In genomic region chr22:39174498-39175120, GRCh38 we compare ENCODE assay signal across 8 cellular contexts. TPM values are rescaled to one million over a fixed set of nuclear protein-coding genes. Genes with fewer than 3 reads are reported as not detected.
A peak's percentile ranks its signal among the peaks of the same experiment; 100 is the strongest.
DNase-seq lines count a peak whose midpoint lies in the region; ATAC-seq and TF ChIP-seq lines count a peak whose summit lies in the region.

No MANE protein-coding gene starts in this region.

- peak overlapping the region; percentile 45 for H3K4me3 Mint-ChIP-seq in GM23338
- H3K4me3 Mint-ChIP-seq in progenitor cell of endocrine pancreas (ENCODE audit: low read depth), result peak overlapping the region; percentile 25

- H3K4me1 Mint-ChIP-seq in GM23338 (peaks cover 84% of the 10 kb centered on the region), progenitor cell of endocrine pancreas (ENCODE audit: low read depth) (peaks cover 35% of the 10 kb centered on the region)

- TF ChIP-seq CTCF in GM23338 (conservative IDR thresholded peaks at IDR 0.05; ENCODE audit: low read depth in 2 of 2) (no peak), heart right ventricle (IDR thresholded peaks at IDR 0.05) (no peak), progenitor cell of endocrine pancreas (IDR thresholded peaks at IDR 0.05; ENCODE audit: unreplicated experiment) (no peak)

- H4K20me1 ChIP-seq in GM23338 (replicated peaks; ENCODE audit: insufficient read depth), result no peaks in the 10 kb centered on the region

- no peaks in the 10 kb centered on the region for H3K9me2 ChIP-seq in GM23338 (ENCODE audit: insufficient read depth)

- no peaks in the 10 kb centered on the region for H3K79me2 ChIP-seq in GM23338 (replicated peaks; ENCODE audit: insufficient read depth)

- no peak overlapping the region; the same call in 1 of the 2 replicates for H3K4me3 ChIP-seq in GM23338
- peak overlapping the region in 3 of 10 donors; percentile 3 to 29 (median 21) for H3K4me3 ChIP-seq in heart right ventricle
- no peak overlapping the region for H3K4me3 ChIP-seq in aorta (ENCODE audit: low read length in 2 of 2)

- H3F3A ChIP-seq in GM23338 (replicated peaks; ENCODE audit: low read depth), result peaks cover 11% of the 10 kb centered on the region; the same call in 1 of the 2 replicates

- 10 to 15% methylated on average over 17 of the region's 17 CpGs for WGBS in heart right ventricle, 2 donors
- 15% methylated on average over 17 of the region's 17 CpGs for WGBS in aorta, 2 donors

- ATAC-seq in GM23338, result peak; percentile 63
- peak; percentile 53 to 69 (median 60) for ATAC-seq in heart right ventricle
- ATAC-seq in aorta (ENCODE audit: low FRiP score), result peak; percentile 69
- ATAC-seq in HG02884 (IDR thresholded peaks at IDR 0.05; ENCODE audit: unreplicated experiment), result no peak
- no peak for ATAC-seq in HG02763 (IDR thresholded peaks at IDR 0.05; ENCODE audit: unreplicated experiment)

- intact Hi-C loops in heart right ventricle (cut with DNase I), result loop anchor here in 8 of 10 donors (5.0 to 10.0 kb wide), 6 partner anchors 58 to 353 kb away; partner anchors contain the start of genes ATF4 (in 5 of the 8) and PDGFB (in 1 of the 8)
- intact Hi-C loops in aorta (cut with DNase I), result loop anchor here (5.0 kb wide), 2 partner anchors 353 to 358 kb away; partner anchors contain the start of gene RPS19BP1 (in 1 of the 2)

- H3K36me3 Mint-ChIP-seq in GM23338 (ENCODE audit: low read depth) (no peaks in the 10 kb centered on the region), progenitor cell of endocrine pancreas (ENCODE audit: insufficient read depth) (no peaks in the 10 kb centered on the region)

- H3K27me3 ChIP-seq in GM23338 (ENCODE audit: insufficient read depth), result no peaks in the 10 kb centered on the region
- no peaks in the 10 kb centered on the region for H3K27me3 ChIP-seq in heart right ventricle
- H3K27me3 ChIP-seq in aorta (ENCODE audit: control insufficient read depth in 1 of 2, insufficient read depth in 2 of 2, low read length in 1 of 2), result no peaks in the 10 kb centered on the region

- H2AFZ ChIP-seq in GM23338, result no peak overlapping the region

- H3K4me2 ChIP-seq in GM23338, result peak overlapping the region; percentile 80

- H3K9me3 ChIP-seq in heart right ventricle, result no peaks in the 10 kb centered on the region
- no peaks in the 10 kb centered on the region for H3K9me3 ChIP-seq in aorta (ENCODE audit: control insufficient read depth, low read length)

- H3K9me3 Mint-ChIP-seq in GM23338 (no peaks in the 10 kb centered on the region), progenitor cell of endocrine pancreas (ENCODE audit: low read depth) (no peaks in the 10 kb centered on the region)

- H3K36me3 ChIP-seq in GM23338 (ENCODE audit: insufficient read depth), result no peaks in the 10 kb centered on the region
- H3K36me3 ChIP-seq in heart right ventricle, result no peaks in the 10 kb centered on the region
- no peaks in the 10 kb centered on the region for H3K36me3 ChIP-seq in aorta (ENCODE audit: control insufficient read depth in 1 of 2, insufficient read depth in 2 of 2, low read length in 1 of 2)

- peak overlapping the region; percentile 99 for H3K27ac ChIP-seq in GM23338 (ENCODE audit: low read depth)
- H3K27ac ChIP-seq in heart right ventricle, result peak overlapping the region; percentile 62 to 92 (median 84)
- H3K27ac ChIP-seq in aorta (ENCODE audit: low read depth in 1 of 2, low read length in 2 of 2), result peak overlapping the region in 1 of 2 donors; percentile 3

- H3K27ac Mint-ChIP-seq in GM23338 (peak overlapping the region; percentile 95), progenitor cell of endocrine pancreas (peak overlapping the region; percentile 97)

- DNase-seq in GM23338 (ENCODE audit: low spot score) (peak; percentile 100), SK-MEL-5 (ENCODE audit: low read depth, low spot score) (peak; percentile 45), heart right ventricle (peak; percentile 82 to 87), progenitor cell of endocrine pancreas (ENCODE audit: low spot score, unreplicated experiment) (peak; percentile 91), aorta (peak; percentile 90 to 92)
- peak; percentile 20 for DNase-seq in activated naive CD8-positive, alpha-beta T cell treated with anti-CD3 and anti-CD28 coated beads, Interleukin-2, amount 50 U/mL, for 16 hours (ENCODE audit: low read depth, low spot score)

- H3K4me1 ChIP-seq in GM23338 (ENCODE audit: insufficient read depth) (peaks cover 48% of the 10 kb centered on the region), heart right ventricle (peaks cover 35 to 91% (median 84%) of the 10 kb centered on the region in 9 donors), aorta (ENCODE audit: control insufficient read depth in 1 of 2, insufficient read depth in 2 of 2, low read length in 2 of 2) (peaks cover 0 to 7% of the 10 kb centered on the region in 2 donors)

- H3K27me3 Mint-ChIP-seq in GM23338 (ENCODE audit: insufficient read depth, low read depth, poor library complexity), result peaks cover 35% of the 10 kb centered on the region
- H3K27me3 Mint-ChIP-seq in progenitor cell of endocrine pancreas, result peaks cover 5% of the 10 kb centered on the region

- in situ Hi-C loops in SK-MEL-5 (cut with HindIII; ENCODE audit: low pct_unique_long_range_greater_than_20kb, low sequenced_read_pairs), result no loop called here

TF ChIP-seq in GM23338, 12 proteins besides CTCF, POLR2A, EP300 and RAD21 (continues in another document):
- TF ChIP-seq STAT1 (IDR thresholded peaks at IDR 0.05; ENCODE audit: unreplicated experiment) (no peak), ETS1 (IDR thresholded peaks at IDR 0.05) (peak; percentile 59), POLR2AphosphoS5 (IDR thresholded peaks at IDR 0.05; ENCODE audit: low read depth) (peak; percentile 45; the same call in 1 of the 2 replicates), ZNF114 (CRISPR knock-in tag; IDR thresholded peaks at IDR 0.05) (no peak), EZH2 (IDR thresholded peaks at IDR 0.05; ENCODE audit: low read depth, unreplicated experiment) (no peak), REST (IDR thresholded peaks at IDR 0.05; ENCODE audit: unreplicated experiment) (peak; percentile 27), EZH2phosphoT487 (IDR thresholded peaks at IDR 0.05; ENCODE audit: unreplicated experiment) (no peak), ZNF331 (CRISPR knock-in tag; IDR thresholded peaks at IDR 0.05; ENCODE audit: low read depth) (0 out of 2 replicates have a peak, but pooled peaks have one; percentile 5), JUNB (IDR thresholded peaks at IDR 0.05; ENCODE audit: unreplicated experiment) (no peak), CREB1 (CRISPR knock-in tag; IDR thresholded peaks at IDR 0.05; ENCODE audit: low read depth) (peak; percentile 99), NANOG (IDR thresholded peaks at IDR 0.05; ENCODE audit: borderline replicate concordance) (no peak; the same call in 1 of the 2 replicates)

RNA-seq across cellular contexts. Expression of gene CBX7, which starts 22.1 kb away (rescaled TPM):
- 11.5 and 12.7 TPM in 2 replicates for total RNA-seq in GM23338 (2014; rRNA removed; shearing (Covaris generic))
- polyA plus RNA-seq in GM23338 (2016; fragmentation: Nextera tagmentation; extraction: Ambion mirVana) (2.6 and 2.8 TPM in 2 replicates), heart right ventricle (10 to 100 TPM; 34.5 to 36.3 TPM), aorta (100 to 1,000 TPM in 1 of 2 donors, 10 to 100 TPM in 1; 74.8 to 110 TPM)
- total RNA-seq in SK-MEL-5 (2014; rRNA removed; shearing (Covaris generic)), result 2.7 and 4.7 TPM in 2 replicates
- polyA plus RNA-seq in SK-MEL-5 (2015; cell fraction: cytosol; rRNA removed), result 14.7 and 24.5 TPM in 2 replicates
- polyA plus RNA-seq in SK-MEL-5 (2015; cell fraction: nucleus; rRNA removed), result 33.0 and 37.6 TPM in 2 replicates
- total RNA-seq in heart right ventricle (10 to 100 TPM; 48.8 to 85.8 (median 76.3) TPM), progenitor cell of endocrine pancreas (6.0 and 7.7 TPM in 2 replicates), aorta (10 to 100 TPM; 90.5 to 93.4 TPM)

Comparison
In these comparisons a context has a peak if more than half of its experiments do, and no peak if none do; other contexts are left out.
1. ATAC-seq: peak in GM23338 (single experiment), heart right ventricle (8 of 8) and aorta (single experiment); none in HG02884 (single experiment) and HG02763 (single experiment).
2. DNase-seq: peak in every context shown above with its lines; median percentile 100 in GM23338; 91 in progenitor cell of endocrine pancreas; 91 in aorta; 84 in heart right ventricle; 45 in SK-MEL-5; 20 in activated naive CD8-positive, alpha-beta T cell treated with anti-CD3 and anti-CD28 coated beads, Interleukin-2, amount 50 U/mL, for 16 hours.